9 cellular contexts compared by ENCODE assay signal in genomic region chr1:51515312-51515960, GRCh38. TPM values are rescaled to one million over a fixed set of nuclear protein-coding genes. Genes with fewer than 3 reads are reported as not detected.
DNase-seq lines count a peak whose midpoint lies in the region; ATAC-seq and TF ChIP-seq lines count a peak whose summit lies in the region.
"Had no signal": no experiment of that assay in that cellular context is flagged by ENCODE, and none has a peak within 500 bp of the region (broad histone marks: within the 10 kb centered on the region; RNA-seq: fewer than 3 reads in every experiment).

No MANE protein-coding gene starts in this region.

- H4K20me1 ChIP-seq in OCI-LY1 (ENCODE audit: insufficient read depth, low read length), result no peaks in the 10 kb centered on the region

- peak overlapping the region; percentile 96 to 100 for H3K4me3 Mint-ChIP-seq in effector memory CD8-positive, alpha-beta T cell
- no peak overlapping the region for H3K4me3 Mint-ChIP-seq in nephron progenitor cell

- no peak for ATAC-seq in effector memory CD8-positive, alpha-beta T cell (replicated peaks)
- no peak for ATAC-seq in body of pancreas

- peaks cover 53 to 71% of the 10 kb centered on the region in 2 donors for H3K4me1 Mint-ChIP-seq in effector memory CD8-positive, alpha-beta T cell (ENCODE audit: low read depth in 2 of 2)
- peaks cover 31% of the 10 kb centered on the region for H3K4me1 Mint-ChIP-seq in nephron progenitor cell

- no peaks in the 10 kb centered on the region for H3K27me3 Mint-ChIP-seq in effector memory CD8-positive, alpha-beta T cell
- H3K27me3 Mint-ChIP-seq in nephron progenitor cell (ENCODE audit: low read depth, poor library complexity), result no peaks in the 10 kb centered on the region

- H3K4me2 ChIP-seq in OCI-LY1 (ENCODE audit: low read length) (peak overlapping the region; percentile 82), skeletal muscle satellite cell (ENCODE audit: low read length) (peak overlapping the region; percentile 96)

- 0 out of 2 replicates have a peak, but pooled peaks cover 6% of the 10 kb centered on the region for H3F3A ChIP-seq in OCI-LY1 (ENCODE audit: insufficient read depth, low read length)

- H3K36me3 ChIP-seq in OCI-LY1 (ENCODE audit: insufficient read depth, low read length), result no peaks in the 10 kb centered on the region; the same call in 1 of the 2 replicates
- H3K36me3 ChIP-seq in skeletal muscle satellite cell (ENCODE audit: insufficient read depth, low read length), result no peaks in the 10 kb centered on the region
- H3K36me3 ChIP-seq in body of pancreas (replicated peaks in 1 of 2; ENCODE audit: insufficient read depth in 1 of 2, low read depth in 2 of 2), result no peaks in the 10 kb centered on the region

- H3K4me1 ChIP-seq in OCI-LY1 (ENCODE audit: insufficient read depth, low read length, severe bottlenecking) (peaks cover 78% of the 10 kb centered on the region), skeletal muscle satellite cell (ENCODE audit: control insufficient read depth, insufficient read depth, low read length) (peaks cover 37% of the 10 kb centered on the region), body of pancreas (peaks cover 56% of the 10 kb centered on the region)

- 65 to 73% methylated on average over 5 of the region's 5 CpGs for WGBS in body of pancreas, 2 donors

- peak overlapping the region; percentile 97 to 98 for H3K27ac Mint-ChIP-seq in effector memory CD8-positive, alpha-beta T cell
- no peak overlapping the region for H3K27ac Mint-ChIP-seq in nephron progenitor cell

- H3K9me2 ChIP-seq in OCI-LY1 (ENCODE audit: low read depth, low read length), result no peaks in the 10 kb centered on the region

- H3K9me3 ChIP-seq in OCI-LY1 (ENCODE audit: low read length) (no peaks in the 10 kb centered on the region), skeletal muscle satellite cell (replicated peaks; ENCODE audit: low read length) (no peaks in the 10 kb centered on the region), body of pancreas (no peaks in the 10 kb centered on the region)

- peak overlapping the region; percentile 89 for H3K27ac ChIP-seq in OCI-LY1 (ENCODE audit: low read depth, low read length, poor library complexity, severe bottlenecking)
- peak overlapping the region in 2 of 4 donors; percentile 34 to 46 for H3K27ac ChIP-seq in body of pancreas

- H3K9ac ChIP-seq in OCI-LY1 (ENCODE audit: low read length), result peak overlapping the region; percentile 98; the same call in 1 of the 2 replicates
- no peak overlapping the region for H3K9ac ChIP-seq in skeletal muscle satellite cell (ENCODE audit: low read depth, low read length)

- no peak overlapping the region for H2AFZ ChIP-seq in OCI-LY1 (ENCODE audit: low read length)

- peaks cover 0 to 8% of the 10 kb centered on the region in 2 donors for H3K9me3 Mint-ChIP-seq in effector memory CD8-positive, alpha-beta T cell
- no peaks in the 10 kb centered on the region for H3K9me3 Mint-ChIP-seq in nephron progenitor cell

- H3K36me3 Mint-ChIP-seq in effector memory CD8-positive, alpha-beta T cell (ENCODE audit: insufficient read depth), result peaks cover 27% of the 10 kb centered on the region
- no peaks in the 10 kb centered on the region for H3K36me3 Mint-ChIP-seq in nephron progenitor cell (ENCODE audit: low read depth)

- no peak for DNase-seq in effector memory CD8-positive, alpha-beta T cell
- DNase-seq in nephron progenitor cell, result no peak
- DNase-seq in DMS153 (lab: John Stamatoyannopoulos, UW), result no peak
- no peak for DNase-seq in D341Med (ENCODE audit: low spot score)
- DNase-seq in body of pancreas, result no peak
- DNase-seq: stimulated activated CD4-positive, alpha-beta T cell treated with anti-CD3 and anti-CD28 coated beads, Interleukin-1b, Interleukin-23, amount 100 ng/mL, for 48 hours had no signal

- H3K27me3 ChIP-seq in OCI-LY1 (ENCODE audit: insufficient read depth, low read length), result no peaks in the 10 kb centered on the region
- no peaks in the 10 kb centered on the region for H3K27me3 ChIP-seq in skeletal muscle satellite cell (ENCODE audit: control insufficient read depth, insufficient read depth, low read length)
- H3K27me3 ChIP-seq in body of pancreas, result no peaks in the 10 kb centered on the region

- TF ChIP-seq CTCF in OCI-LY1 (IDR thresholded peaks at IDR 0.05; ENCODE audit: low read length) (no peak), nephron progenitor cell (IDR thresholded peaks at IDR 0.05) (no peak), body of pancreas (IDR thresholded peaks at IDR 0.05) (no peak)

- intact Hi-C loops in body of pancreas (cut with DNase I), result no loop called here

- TF ChIP-seq POLR2A in body of pancreas (IDR thresholded peaks at IDR 0.05), result no peak

- H3K4me3 ChIP-seq in GM08714 (ENCODE audit: low read length), result peak overlapping the region; percentile 62
- H3K4me3 ChIP-seq in OCI-LY1 (ENCODE audit: low read depth, low read length, poor library complexity, severe bottlenecking), result peak overlapping the region; percentile 94
- H3K4me3 ChIP-seq in skeletal muscle satellite cell (ENCODE audit: low read length), result no peak overlapping the region
- H3K4me3 ChIP-seq in body of pancreas, result no peak overlapping the region

- H3K79me2 ChIP-seq in OCI-LY1 (ENCODE audit: insufficient read depth, low read length), result peaks cover 81% of the 10 kb centered on the region

RNA-seq across cellular contexts. Expression of gene EPS15, which starts 3.6 kb away (rescaled TPM):
- 43.9 and 59.3 TPM in 2 replicates for total RNA-seq in skeletal muscle satellite cell (2012; rRNA removed)
- total RNA-seq in body of pancreas, result 10 to 100 TPM; 37.4 to 46.8 TPM

Comparison
In these comparisons a context has a peak if more than half of its experiments do, and no peak if none do; other contexts are left out.
1. H3K4me3 ChIP-seq: peak in GM08714 (single experiment) and OCI-LY1 (single experiment); none in skeletal muscle satellite cell (single experiment) and body of pancreas (0 of 2).